In the genomic region with DNA sequence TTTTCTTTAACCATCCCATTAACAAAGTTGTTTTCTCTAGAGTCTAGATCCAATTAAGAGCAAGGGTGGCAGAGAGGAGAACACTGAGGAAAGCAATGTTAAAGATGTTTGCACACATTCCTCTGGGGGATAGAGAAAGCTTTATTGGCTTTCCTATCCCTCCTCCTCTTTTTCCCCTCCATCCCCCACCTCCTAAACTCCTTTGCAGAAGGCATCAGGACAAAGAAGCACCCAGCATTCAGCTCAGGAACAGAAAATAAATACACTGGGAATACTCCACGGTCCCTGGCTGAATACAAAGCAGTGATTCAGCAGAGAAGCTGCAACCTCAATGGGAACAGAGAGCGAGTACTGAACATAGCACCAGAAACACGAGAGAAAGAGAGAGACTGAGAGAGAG, we compare ENCODE assay signal across 11 cellular contexts. TPM values are rescaled to one million over a fixed set of nuclear protein-coding genes. Genes with fewer than 3 reads are reported as not detected.
DNase-seq lines count a peak whose midpoint lies in the region; ATAC-seq and TF ChIP-seq lines count a peak whose summit lies in the region.
"Had no signal": no experiment of that assay in that cellular context is flagged by ENCODE, and none has a peak within 500 bp of the region (broad histone marks: within the 10 kb centered on the region; RNA-seq: fewer than 3 reads in every experiment).

No MANE protein-coding gene starts in this region.

- no peak overlapping the region for H2AK9ac ChIP-seq in IMR-90 (replicated peaks; ENCODE audit: low read depth, low read length, poor library complexity)

- no peak for TF ChIP-seq RAD21 in IMR-90 (IDR thresholded peaks at IDR 0.05; ENCODE audit: low read length)

- H2BK120ac ChIP-seq in IMR-90 (ENCODE audit: low read depth, low read length), result no peak overlapping the region

- H2BK5ac ChIP-seq in IMR-90 (ENCODE audit: low read depth, low read length, poor library complexity, severe bottlenecking), result no peak overlapping the region

- POLR2A ChIA-PET in IMR-90 (lab: Charles Lee; ENCODE audit: unreplicated experiment), result no interaction called here

- no peaks in the 10 kb centered on the region for H3K27me3 ChIP-seq in IMR-90 (ENCODE audit: control insufficient read depth, insufficient read depth, low read length)
- H3K27me3 ChIP-seq: BE2C had no signal

- peak overlapping the region; percentile 10; the same call in 1 of the 2 replicates for H3K4me2 ChIP-seq in IMR-90 (ENCODE audit: low read depth, low read length)

- H2BK15ac ChIP-seq in IMR-90 (ENCODE audit: low read depth, low read length), result no peak overlapping the region

- H3K23ac ChIP-seq in IMR-90 (ENCODE audit: low read depth, low read length), result no peak overlapping the region; the same call in 1 of the 2 replicates

- no peak overlapping the region for H3K4me3 ChIP-seq in IMR-90 (ENCODE audit: insufficient read depth, low read depth, low read length)

- H3K56ac ChIP-seq in IMR-90 (ENCODE audit: extremely low read depth, insufficient read depth, low read length), result no peak overlapping the region

- ATAC-seq in IMR-90 (ENCODE audit: low read depth), result peak; percentile 70
- no peak for ATAC-seq in GM18505 (IDR thresholded peaks at IDR 0.05; ENCODE audit: unreplicated experiment)
- ATAC-seq in HG02973 (IDR thresholded peaks at IDR 0.05; ENCODE audit: unreplicated experiment), result no peak

- H2AFZ ChIP-seq in IMR-90 (replicated peaks; ENCODE audit: low read length, poor library complexity), result no peak overlapping the region

- no peaks in the 10 kb centered on the region for H3K9me1 ChIP-seq in IMR-90 (ENCODE audit: insufficient read depth, low read length)

- H3K14ac ChIP-seq in IMR-90 (replicated peaks; ENCODE audit: low read depth, low read length), result 0 out of 2 replicates have a peak overlapping the region, but pooled peaks have one; percentile 40

- BruUV-seq in IMR-90 (replicated peaks; lab: Mats Ljungman, UMichigan), result no TSS peak

- intact Hi-C loops in IMR-90 (cut with micrococcal nuclease), result no loop called here

- CTCF ChIA-PET in IMR-90 (lab: Yijun Ruan, JAX), result no interaction called here

- DNase-seq in Ammon's horn (ENCODE audit: low spot score) (peak; percentile 90), IMR-90 (peak; percentile 15), cerebellar cortex (ENCODE audit: low spot score) (peak; percentile 61), midbrain (lab: John Stamatoyannopoulos, UW) (peak; percentile 87), activated gamma-delta T cell treated with Interleukin-2 at 50 U/mL for 16 hours (no peak), NCI-H2227 treated with DMSO at 0.1 percent for 48 hours (lab: John Stamatoyannopoulos, UW) (no peak)
- DNase-seq: activated T-cell treated with anti-CD3 and anti-CD28 coated beads, Interleukin-2, amount 50 U/mL, for 1 hour; BE2C; WERI-Rb-1 had no signal

- H4K8ac ChIP-seq in IMR-90 (ENCODE audit: low read depth in 2 of 2, low read length in 2 of 2), result no peak overlapping the region

- no peak overlapping the region for H2BK20ac ChIP-seq in IMR-90 (ENCODE audit: low read depth, low read length)

- no peak overlapping the region for H3K4ac ChIP-seq in IMR-90 (ENCODE audit: low read depth, low read length)

- TF ChIP-seq CTCF in IMR-90 (conservative IDR thresholded peaks at IDR 0.05; ENCODE audit: low read depth, low read length), result no peak

- dilution Hi-C loops in IMR-90 (cut with HindIII; ENCODE audit: low sequenced_read_pairs, unreplicated experiment), result no loop called here

- H4K5ac ChIP-seq in IMR-90 (ENCODE audit: low read depth, low read length), result no peak overlapping the region

- H3K9me3 ChIP-seq in IMR-90 (ENCODE audit: control insufficient read depth, insufficient read depth, low read length), result no peaks in the 10 kb centered on the region
- H3K9me3 ChIP-seq: BE2C had no signal

- H3K27ac ChIP-seq in IMR-90 (ENCODE audit: insufficient read depth, low read length), result no peak overlapping the region
- H3K27ac ChIP-seq: WERI-Rb-1 had no signal

- no peaks in the 10 kb centered on the region; the same call in 1 of the 2 replicates for H3K4me1 ChIP-seq in IMR-90 (ENCODE audit: control insufficient read depth, insufficient read depth, low read length)
- H3K4me1 ChIP-seq: BE2C had no signal

- no peak overlapping the region for H2AK5ac ChIP-seq in IMR-90 (ENCODE audit: low read depth, low read length)

- H4K91ac ChIP-seq in IMR-90 (ENCODE audit: insufficient read depth, low read depth, low read length), result no peak overlapping the region

- no peak for TF ChIP-seq POLR2A in IMR-90 (IDR thresholded peaks at IDR 0.05; ENCODE audit: low read depth, low read length)
- no peak for TF ChIP-seq POLR2A in GM18505 (IDR thresholded peaks at IDR 0.05; ENCODE audit: borderline replicate concordance, extremely low read depth, insufficient read depth, insufficient read length)

- in situ Hi-C loops in IMR-90 (cut with MboI; ENCODE audit: low sequenced_read_pairs), result no loop called here

- 53% methylated on average over 2 of the region's 3 CpGs; no CpG with 5 or more reads in 1 of the 2 experiments for WGBS in IMR-90 (ENCODE audit: extremely low coverage in 2 of 2, insufficient read length in 1 of 2), 2 experiments

- H3K18ac ChIP-seq in IMR-90 (ENCODE audit: low read depth, low read length), result no peak overlapping the region; the same call in 1 of the 2 replicates

- no peaks in the 10 kb centered on the region for H4K20me1 ChIP-seq in IMR-90 (ENCODE audit: insufficient read depth, low read length)

- no peaks in the 10 kb centered on the region for H3K36me3 ChIP-seq in IMR-90 (ENCODE audit: control insufficient read depth, insufficient read depth, low read length)
- H3K36me3 ChIP-seq: BE2C, WERI-Rb-1 had no signal

- H3K79me1 ChIP-seq in IMR-90 (ENCODE audit: low read depth in 1 of 2, low read length in 2 of 2), result no peaks in the 10 kb centered on the region

- no peak overlapping the region for H3K9ac ChIP-seq in IMR-90 (ENCODE audit: low read depth, low read length)

TF ChIP-seq in IMR-90, 13 proteins besides CTCF, POLR2A, EP300 and RAD21:
- TF ChIP-seq CEBPB (IDR thresholded peaks at IDR 0.05; ENCODE audit: low read depth, low read length) (no peak), RCOR1 (IDR thresholded peaks at IDR 0.05; ENCODE audit: insufficient replicate concordance, low read length) (no peak), CHD1 (IDR thresholded peaks at IDR 0.05; ENCODE audit: low read depth, low read length) (no peak), MAFK (IDR thresholded peaks at IDR 0.05; ENCODE audit: low read depth, low read length) (no peak)

RNA-seq across cellular contexts. Expression of a gene that starts 21.9 kb away (rescaled TPM):
- 7.9 and 8.1 TPM in 2 replicates for total RNA-seq in IMR-90 (2012; rRNA removed)
- 7.9 and 8.0 TPM in 2 replicates for polyA plus RNA-seq in IMR-90 (2012; rRNA removed)
- polyA plus RNA-seq in IMR-90 (2012; cell fraction: cytosol; rRNA removed), result 3.0 and 3.3 TPM in 2 replicates
- 1.6 and 10.7 TPM in 2 replicates for polyA plus RNA-seq in IMR-90 (2012; cell fraction: nucleus; rRNA removed; ENCODE audit: low replicate concordance)

Comparison
In these comparisons a context has a peak if more than half of its experiments do, and no peak if none do; other contexts are left out.
1. DNase-seq: peak in Ammon's horn (single experiment), IMR-90 (single experiment), cerebellar cortex (single experiment) and midbrain (single experiment); none in activated gamma-delta T cell treated with Interleukin-2 at 50 U/mL for 16 hours (single experiment) and NCI-H2227 treated with DMSO at 0.1 percent for 48 hours (single experiment).